8 cellular contexts compared by ENCODE assay signal in the genomic region with DNA sequence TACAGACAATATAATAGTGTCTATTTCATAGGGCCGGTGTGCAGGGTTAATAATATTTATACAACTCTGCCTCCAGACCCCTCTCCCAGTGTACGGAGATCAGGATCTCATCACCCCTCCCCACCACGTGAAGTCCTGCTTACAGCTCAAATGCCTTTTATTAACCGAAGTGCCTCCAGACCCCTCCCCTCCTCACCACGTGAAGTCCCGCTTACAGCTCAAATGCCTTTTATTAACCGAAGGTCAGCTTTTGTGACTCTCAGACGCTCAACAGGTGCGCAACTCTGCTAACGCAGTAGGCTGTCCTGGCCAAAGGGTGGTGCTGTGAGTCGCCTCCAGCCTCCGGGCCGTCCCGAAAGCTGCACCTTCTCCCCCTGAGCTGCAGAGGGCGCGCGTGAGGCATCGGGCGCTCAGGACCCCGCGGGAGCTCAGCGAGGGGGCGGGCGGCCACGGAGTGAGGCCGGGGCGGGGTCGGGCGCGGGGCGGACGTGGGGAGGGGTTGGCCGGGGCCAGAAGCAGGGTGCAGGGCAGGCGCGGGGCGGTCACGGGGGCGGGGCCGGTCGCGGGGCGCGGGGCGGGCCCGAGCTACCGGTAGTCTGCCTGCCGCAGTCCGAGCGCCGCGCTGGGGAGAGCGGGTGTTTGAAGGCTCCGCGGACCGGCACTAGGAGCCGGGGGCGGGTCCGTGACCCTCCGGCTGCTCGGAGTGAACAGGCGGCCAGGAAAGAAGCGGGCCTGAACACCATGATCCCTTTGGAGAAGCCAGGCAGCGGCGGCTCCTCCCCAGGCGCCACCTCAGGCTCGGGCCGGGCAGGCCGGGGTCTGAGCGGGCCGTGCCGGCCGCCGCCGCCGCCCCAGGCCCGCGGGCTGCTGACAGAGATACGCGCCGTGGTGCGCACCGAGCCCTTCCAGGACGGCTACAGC. TPM values are rescaled to one million over a fixed set of nuclear protein-coding genes. Genes with fewer than 3 reads are reported as not detected.
DNase-seq lines count a peak whose midpoint lies in the region; ATAC-seq, FAIRE-seq and TF ChIP-seq lines count a peak whose summit lies in the region.

A gene (plus strand): TSS at position 606 of the 921 bp plus-strand sequence. CDS start 136 bp downstream, at position 742.

- peak within 1 kb of the TSS; percentile 88 to 95 (median 92) for H3K27ac ChIP-seq in pancreas
- H3K27ac ChIP-seq in tibial artery = peak within 1 kb of the TSS; percentile 87 to 91

- ATAC-seq in HG02571 (IDR thresholded peaks at IDR 0.05; ENCODE audit: unreplicated experiment) (peak; percentile 63), Right ventricle myocardium inferior (peak; percentile 98), pancreas (peak; percentile 89 to 96 (median 90))

- no peaks in the 10 kb centered on the region for H3K27me3 ChIP-seq in pancreas
- no peaks in the 10 kb centered on the region for H3K27me3 ChIP-seq in tibial artery

- peak within 1 kb of the TSS; percentile 97 for H3K27ac Mint-ChIP-seq in activated naive CD8-positive, alpha-beta T cell

- H3K4me3 ChIP-seq in NB4 (ENCODE audit: low read depth, low read length) (peak within 1 kb of the TSS; percentile 93), pancreas (peak within 1 kb of the TSS; percentile 89 to 100 (median 96)), tibial artery (peak within 1 kb of the TSS; percentile 76 to 85)

- peaks cover 32% of the 10 kb centered on the region for H3K4me1 Mint-ChIP-seq in activated naive CD8-positive, alpha-beta T cell (ENCODE audit: low read depth)

- H3K4me1 ChIP-seq in pancreas = peaks cover 0 to 25% (median 24%) of the 10 kb centered on the region in 3 donors
- H3K4me1 ChIP-seq in tibial artery = peaks cover 0 to 39% (median 21%) of the 10 kb centered on the region in 4 donors

- H3K9me3 ChIP-seq in pancreas = no peaks in the 10 kb centered on the region
- no peaks in the 10 kb centered on the region for H3K9me3 ChIP-seq in tibial artery

- intact Hi-C loops in Right ventricle myocardium inferior (cut with DNase I) (loop anchor here (1.0 to 2.0 kb wide), 5 partner anchors 66 to 256 kb away; a partner anchor contains a TSS), pancreas (cut with DNase I) (loop anchor here in 2 of 3 donors (5.0 kb wide), 2 partner anchors 115 to 140 kb away; no protein-coding TSS in a partner anchor), tibial artery (cut with DNase I; ENCODE audit: low total_unique reads) (loop anchor here (2.0 to 10.0 kb wide), 4 partner anchors 62 to 252 kb away; no protein-coding TSS in a partner anchor)

- TF ChIP-seq CTCF in NB4 (IDR thresholded peaks at IDR 0.05; ENCODE audit: low read depth, low read length) (peak; percentile 99), pancreas (IDR thresholded peaks at IDR 0.05) (peak; percentile 93 to 98 (median 96)), tibial artery (IDR thresholded peaks at IDR 0.05) (peak; percentile 99 to 100)

- peak within 1 kb of the TSS; percentile 97 for H3K4me3 Mint-ChIP-seq in activated naive CD8-positive, alpha-beta T cell

- H3K36me3 ChIP-seq in pancreas = no peaks in the 10 kb centered on the region
- H3K36me3 ChIP-seq in tibial artery = no peaks in the 10 kb centered on the region

- peak; percentile 94 for TF ChIP-seq POLR2A in GM10847 (IDR thresholded peaks at IDR 0.05; ENCODE audit: extremely low read depth, insufficient read length)
- peak; percentile 90 for TF ChIP-seq POLR2A in NB4 (IDR thresholded peaks at IDR 0.05; ENCODE audit: extremely low read depth, insufficient read length)

- H3K9me3 Mint-ChIP-seq in activated naive CD8-positive, alpha-beta T cell (ENCODE audit: low read depth) = no peaks in the 10 kb centered on the region

- no peaks in the 10 kb centered on the region for H3K27me3 Mint-ChIP-seq in activated naive CD8-positive, alpha-beta T cell

- no peak for FAIRE-seq in pancreas (lab: Jason Lieb, UNC)

- H3K36me3 Mint-ChIP-seq in activated naive CD8-positive, alpha-beta T cell = no peaks in the 10 kb centered on the region

- 1% methylated on average over 19 to 83 of the region's 83 CpGs for WGBS in pancreas, 2 donors

- DNase-seq in NB4 (ENCODE audit: low read depth) = peak; percentile 96
- peak; percentile 79 for DNase-seq in SKM-1 (lab: John Stamatoyannopoulos, UW; ENCODE audit: unreplicated experiment)
- DNase-seq in Right ventricle myocardium inferior (ENCODE audit: missing footprints) = peak; percentile 97
- peak; percentile 89 to 97 (median 95) for DNase-seq in pancreas
- peak; percentile 85 to 95 for DNase-seq in tibial artery

RNA-seq across cellular contexts. Expression of the gene that starts here (rescaled TPM):
- total RNA-seq in Right ventricle myocardium inferior = 28.1 TPM
- total RNA-seq in pancreas = 10 to 100 TPM in 4 of 6 donors, 1 to 10 TPM in 2; 9.4 to 19.3 (median 11.7) TPM
- polyA plus RNA-seq in pancreas = 10 to 100 TPM in 1 of 2 donors, 1 to 10 TPM in 1; 7.0 to 11.7 TPM

Comparison
In these comparisons a context has a peak if more than half of its experiments do, and no peak if none do; other contexts are left out.
1. Peak in every context shown above with its lines: DNase-seq, ATAC-seq, H3K4me3 ChIP-seq and H3K27ac ChIP-seq.